Comparison of ENCODE assay signal across 8 cellular contexts in genomic region chr3:57757642-57758297, GRCh38. TPM values are rescaled to one million over a fixed set of nuclear protein-coding genes. Genes with fewer than 3 reads are reported as not detected.
DNase-seq lines count a peak whose midpoint lies in the region; ATAC-seq and TF ChIP-seq lines count a peak whose summit lies in the region.

No MANE protein-coding gene starts in this region.

- H3K4me3 ChIP-seq in liver (ENCODE audit: low read depth in 1 of 3, low read length in 3 of 3): peak overlapping the region; percentile 78 to 90 (median 84)
- H3K4me3 ChIP-seq in tibial nerve: peak overlapping the region; percentile 63 to 93 (median 80)

- H3K4me1 ChIP-seq in liver (ENCODE audit: control insufficient read depth in 4 of 4, insufficient read depth in 4 of 4, low read length in 3 of 4) (peaks cover 5 to 30% (median 25%) of the 10 kb centered on the region in 4 donors), tibial nerve (peaks cover 0 to 59% (median 25%) of the 10 kb centered on the region in 4 donors)

- 27% methylated on average over 26 of the region's 26 CpGs for WGBS in liver
- 17 to 41% methylated on average over 25 to 26 of the region's 26 CpGs for WGBS in tibial nerve, 2 donors

- ATAC-seq in GM21528 (IDR thresholded peaks at IDR 0.05; ENCODE audit: low FRiP score, unreplicated experiment): no peak

- TF ChIP-seq CTCF in liver (IDR thresholded peaks at IDR 0.05; ENCODE audit: low read depth, low read length, missing input control) (no peak), tibial nerve (IDR thresholded peaks at IDR 0.05) (no peak)

- no peaks in the 10 kb centered on the region for H3K36me3 ChIP-seq in liver (ENCODE audit: control insufficient read depth in 4 of 4, insufficient read depth in 3 of 4, low read depth in 1 of 4, low read length in 3 of 4)
- peaks cover 0 to 11% (median 0%) of the 10 kb centered on the region in 3 donors for H3K36me3 ChIP-seq in tibial nerve

- H3K9me3 ChIP-seq in liver (ENCODE audit: control insufficient read depth in 4 of 4, low read length in 3 of 4) (no peaks in the 10 kb centered on the region), tibial nerve (no peaks in the 10 kb centered on the region)

- TF ChIP-seq POLR2A in tibial nerve (IDR thresholded peaks at IDR 0.05): no peak

- POLR2A ChIA-PET in HEK293T (lab: Yijun Ruan, JAX): interaction anchor here (0.6 to 1.1 kb wide), 2 partner anchors 64 to 65 kb away, joined by 3 to 4 read pairs; partner anchors contain the start of gene DENND6A

- H3K27me3 ChIP-seq in liver (ENCODE audit: control insufficient read depth in 4 of 4, insufficient read depth in 4 of 4, low read length in 3 of 4): no peaks in the 10 kb centered on the region
- H3K27me3 ChIP-seq in tibial nerve: no peaks in the 10 kb centered on the region

- H3K27ac ChIP-seq in liver (ENCODE audit: low read depth in 1 of 2, low read length in 2 of 2): peak overlapping the region; percentile 26 to 91
- peak overlapping the region; percentile 61 to 91 (median 82) for H3K27ac ChIP-seq in tibial nerve

- CTCF ChIA-PET in HEK293T (lab: Yijun Ruan, JAX): no interaction called here

- DNase-seq in AG08396 (ENCODE audit: low spot score): peak; percentile 13
- DNase-seq in HEK293T (ENCODE audit: extremely low spot score): peak; percentile 15
- peak; percentile 59 for DNase-seq in astrocyte of the hippocampus (ENCODE audit: low read depth, low spot score)
- no peak for DNase-seq in tibial nerve (ENCODE audit: low spot score in 2 of 2)
- no peak for DNase-seq in SIG-M5 (lab: John Stamatoyannopoulos, UW)
- no peak for DNase-seq in NK-92 (lab: John Stamatoyannopoulos, UW; ENCODE audit: unreplicated experiment)

- TF ChIP-seq RAD21 in liver (IDR thresholded peaks at IDR 0.05): peak in 1 of 2 donors; percentile 24

- peak overlapping the region; percentile 47 to 52 for H3K9ac ChIP-seq in liver (ENCODE audit: low read depth in 1 of 2, low read length in 2 of 2)

- TF ChIP-seq EP300 in tibial nerve (IDR thresholded peaks at IDR 0.05): no peak

TF ChIP-seq in HEK293T, 16 proteins besides CTCF, POLR2A, EP300 and RAD21:
- no peak for TF ChIP-seq PKNOX1 (IDR thresholded peaks at IDR 0.05)

TF ChIP-seq in liver, 16 proteins besides CTCF, POLR2A, EP300 and RAD21:
- TF ChIP-seq EGR1 (IDR thresholded peaks at IDR 0.05; ENCODE audit: low read depth in 2 of 2): no peak
- TF ChIP-seq ZBTB33 (IDR thresholded peaks at IDR 0.05): no peak
- no peak for TF ChIP-seq ATF3 (IDR thresholded peaks at IDR 0.05)
- TF ChIP-seq MAX (IDR thresholded peaks at IDR 0.05): no peak
- TF ChIP-seq NR2F2 (IDR thresholded peaks at IDR 0.05): no peak
- peak; percentile 29 for TF ChIP-seq YY1 (IDR thresholded peaks at IDR 0.05)
- no peak for TF ChIP-seq HNF4A (conservative IDR thresholded peaks at IDR 0.05)
- peak in 1 of 2 donors; percentile 6 for TF ChIP-seq RXRA (IDR thresholded peaks at IDR 0.05)
- no peak for TF ChIP-seq JUND (IDR thresholded peaks at IDR 0.05)
- TF ChIP-seq GABPA (IDR thresholded peaks at IDR 0.05 in 1 of 2, conservative IDR thresholded peaks at IDR 0.05 in 1 of 2): no peak
- no peak for TF ChIP-seq REST (IDR thresholded peaks at IDR 0.05)
- TF ChIP-seq HNF4G (IDR thresholded peaks at IDR 0.05): no peak

RNA-seq across cellular contexts. Expression of gene SLMAP, which starts 1.7 kb away (rescaled TPM):
- total RNA-seq in liver (10 to 100 TPM; 27.3 to 37.8 TPM), tibial nerve (100 to 1,000 TPM in 1 of 4 donors, 10 to 100 TPM in 3; 66.6 to 101 (median 87.4) TPM)
- polyA plus RNA-seq in liver: 10 to 100 TPM; 10.2 to 11.5 TPM

Comparison
In these comparisons a context has a peak if more than half of its experiments do, and no peak if none do; other contexts are left out.
1. DNase-seq: peak in AG08396 (single experiment), HEK293T (single experiment) and astrocyte of the hippocampus (single experiment); none in tibial nerve (0 of 2), SIG-M5 (single experiment) and NK-92 (single experiment).